27 cellular contexts compared by ENCODE assay signal in genomic region chr6:83685481-83685880, GRCh38. TPM values are rescaled to one million over a fixed set of nuclear protein-coding genes. Genes with fewer than 3 reads are reported as not detected.
"Had no signal": no experiment of that assay in that cellular context is flagged by ENCODE, and none has a peak within 500 bp of the region (broad histone marks: within the 10 kb centered on the region; RNA-seq: fewer than 3 reads in every experiment).

No MANE protein-coding gene starts in this region.

- H3K27me3 ChIP-seq: stomach, suprapubic skin, testis, thyroid gland, tibial artery, tibial nerve, transverse colon, upper lobe of left lung, upper lobe of right lung, uterus, vagina had no signal

- H3K9me3 ChIP-seq: stomach, suprapubic skin, testis, thoracic aorta, thyroid gland, tibial artery, tibial nerve, transverse colon, upper lobe of left lung, upper lobe of right lung, uterus, vagina had no signal

- H3K36me3 ChIP-seq: stomach, suprapubic skin, thoracic aorta, thyroid gland, tibial artery, tibial nerve, transverse colon, upper lobe of left lung, upper lobe of right lung, uterus, vagina had no signal

- H3K27ac ChIP-seq: stomach, suprapubic skin, testis, thoracic aorta, thyroid gland, tibial artery, tibial nerve, transverse colon, upper lobe of left lung, upper lobe of right lung, uterus, vagina had no signal

- DNase-seq: stimulated activated CD4-positive, alpha-beta T cell treated with anti-CD3 and anti-CD28 coated beads, Interleukin-2, amount 100 ng/mL, for 48 hours; stimulated activated CD4-positive, alpha-beta T cell treated with anti-CD3 and anti-CD28 coated beads, Interleukin-4, amount 100 ng/mL, for 1 hour; stimulated activated CD4-positive, alpha-beta T cell treated with anti-CD3 and anti-CD28 coated beads, Interleukin-4, amount 100 ng/mL, for 24 hours; stimulated activated CD4-positive, alpha-beta T cell treated with anti-CD3 and anti-CD28 coated beads, Interleukin-4, amount 100 ng/mL, for 4 hours; stimulated activated CD8-positive, alpha-beta memory T cell treated with anti-CD3 and anti-CD28 coated beads, Interleukin-4, amount 100 ng/mL, for 48 hours; stimulated activated naive B cell treated with anti-CD40 and anti-IgM and Interleukin-4, amounts not matched to agents 10 μg/mL and 1 μg/mL and 100 μg/mL, for 72 hours; stimulated activated naive CD4-positive, alpha-beta T cell; stimulated activated naive CD4-positive, alpha-beta T cell treated with Interleukin-2 at 50 U/mL for 16 hours; stimulated activated naive CD8-positive, alpha-beta T cell treated with anti-CD3 and anti-CD28 coated beads, Interleukin-15, amount 100 ng/mL, for 72 hours; stimulated activated naive CD8-positive, alpha-beta T cell treated with anti-CD3 and anti-CD28 coated beads, Interleukin-15, Interleukin-2, amounts not matched to agents 100 U/mL and 50 U/mL, for 24 hours; stomach; substantia nigra; testis; thyroid gland; tibial artery; transverse colon; upper lobe of left lung; upper lobe of right lung; uterus had no signal

- ATAC-seq: stimulated activated effector memory CD8-positive, alpha-beta T cell treated with anti-CD3 and anti-CD28 coated beads, Interleukin-12 subunit alpha, Interleukin-12 subunit beta, amount 100 ng/mL, for 72 hours; stimulated activated memory B cell treated with anti-CD40 and anti-IgM and Interleukin-4, amounts not matched to agents 10 μg/mL and 1 μg/mL and 100 μg/mL, for 72 hours; stimulated activated naive B cell treated with anti-CD40 and anti-IgM and Interleukin-4, amounts not matched to agents 10 μg/mL and 1 μg/mL and 100 μg/mL, for 72 hours; stimulated activated naive CD8-positive, alpha-beta T cell treated with anti-CD3 and anti-CD28 coated beads, Interleukin-15, amount 100 ng/mL, for 72 hours; stimulated activated naive CD8-positive, alpha-beta T cell treated with anti-CD3 and anti-CD28 coated beads, Interleukin-15, Interleukin-2, amounts not matched to agents 100 U/mL and 50 U/mL, for 24 hours; upper lobe of right lung had no signal

- H3K4me3 ChIP-seq: stomach, suprapubic skin, testis, thoracic aorta, thyroid gland, tibial artery, tibial nerve, transverse colon, upper lobe of left lung, upper lobe of right lung, uterus, vagina had no signal

- FAIRE-seq: urothelium cell line had no signal

- H3K4me1 ChIP-seq: stomach, suprapubic skin, testis, thyroid gland, tibial artery, tibial nerve, transverse colon, upper lobe of left lung, upper lobe of right lung, uterus, vagina had no signal

RNA-seq across cellular contexts. Expression of gene SNAP91, which starts 23.4 kb away (rescaled TPM):
- total RNA-seq: subcutaneous adipose tissue, suprapubic skin, upper lobe of right lung had no signal
